Comparison of ENCODE assay signal across 1 cellular context in the genomic region with DNA sequence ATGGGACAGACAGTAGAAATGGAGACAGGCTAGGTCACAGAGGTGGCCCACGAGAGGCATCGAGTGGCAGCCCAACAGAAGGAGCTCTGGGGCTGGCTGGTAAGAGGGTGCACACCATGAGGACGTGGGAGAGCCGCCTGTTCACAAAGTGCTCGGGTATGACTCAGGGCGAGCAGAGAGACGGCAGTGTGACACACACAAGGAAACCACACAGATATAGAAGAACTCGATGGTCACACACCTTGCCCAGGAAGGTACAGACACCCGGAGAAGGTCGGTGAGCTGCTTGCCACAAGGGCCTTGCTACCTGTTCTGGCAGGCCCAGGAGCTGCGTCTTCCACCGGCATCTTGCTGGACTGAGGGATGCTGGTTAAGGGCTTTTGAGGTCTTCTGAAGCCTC.
A peak's percentile ranks its signal among the peaks of the same experiment; 100 is the strongest.
TF ChIP-seq lines count a peak whose summit lies in the region.

No MANE protein-coding gene starts in this region.

TF ChIP-seq in K562, 482 proteins besides CTCF, POLR2A, EP300 and RAD21 (continued from another document):
- TF ChIP-seq CTBP1 (IDR thresholded peaks at IDR 0.05; ENCODE audit: borderline replicate concordance), result no peak
- TF ChIP-seq PHF21A (IDR thresholded peaks at IDR 0.05; ENCODE audit: borderline replicate concordance, low read depth), result no peak
- no peak for TF ChIP-seq SETDB1 (IDR thresholded peaks at IDR 0.05; ENCODE audit: low read length)
- no peak for TF ChIP-seq FOXJ2 (tag; IDR thresholded peaks at IDR 0.05)
- no peak for TF ChIP-seq MTA1 (IDR thresholded peaks at IDR 0.05; ENCODE audit: borderline replicate concordance)
- TF ChIP-seq, protein P1, sequence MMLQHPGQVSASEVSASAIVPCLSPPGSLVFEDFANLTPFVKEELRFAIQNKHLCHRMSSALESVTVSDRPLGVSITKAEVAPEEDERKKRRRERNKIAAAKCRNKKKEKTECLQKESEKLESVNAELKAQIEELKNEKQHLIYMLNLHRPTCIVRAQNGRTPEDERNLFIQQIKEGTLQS (IDR thresholded peaks at IDR 0.05), result peak; percentile 37; the same call in 1 of the 2 replicates
- TF ChIP-seq, protein P1 (CRISPR knock-in tag; conservative IDR thresholded peaks at IDR 0.05), result no peak
- peak; percentile 54; the same call in 1 of the 2 replicates for TF ChIP-seq L3MBTL2 (IDR thresholded peaks at IDR 0.05)
- TF ChIP-seq, protein P2, sequence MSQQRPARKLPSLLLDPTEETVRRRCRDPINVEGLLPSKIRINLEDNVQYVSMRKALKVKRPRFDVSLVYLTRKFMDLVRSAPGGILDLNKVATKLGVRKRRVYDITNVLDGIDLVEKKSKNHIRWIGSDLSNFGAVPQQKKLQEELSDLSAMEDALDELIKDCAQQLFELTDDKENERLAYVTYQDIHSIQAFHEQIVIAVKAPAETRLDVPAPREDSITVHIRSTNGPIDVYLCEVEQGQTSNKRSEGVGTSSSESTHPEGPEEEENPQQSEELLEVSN (IDR thresholded peaks at IDR 0.05; ENCODE audit: borderline replicate concordance in 1 of 2, extremely low read depth in 1 of 2, insufficient read depth in 1 of 2, insufficient read length in 1 of 2, low read depth in 1 of 2, low read length in 1 of 2, poor library complexity in 1 of 2, severe bottlenecking in 1 of 2), result peak in 1 of 2 experiments; percentile 33
- TF ChIP-seq HOXB6 (CRISPR knock-in tag; IDR thresholded peaks at IDR 0.05; ENCODE audit: borderline replicate concordance), result no peak
- no peak for TF ChIP-seq ZBTB1 (CRISPR knock-in tag; IDR thresholded peaks at IDR 0.05; ENCODE audit: borderline replicate concordance, low read depth)
- TF ChIP-seq, protein P3, sequence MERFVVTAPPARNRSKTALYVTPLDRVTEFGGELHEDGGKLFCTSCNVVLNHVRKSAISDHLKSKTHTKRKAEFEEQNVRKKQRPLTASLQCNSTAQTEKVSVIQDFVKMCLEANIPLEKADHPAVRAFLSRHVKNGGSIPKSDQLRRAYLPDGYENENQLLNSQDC (CRISPR knock-in tag; IDR thresholded peaks at IDR 0.05), result no peak
TF ChIP-seq in K562: peak in this region for 9.
